In the genomic region with DNA sequence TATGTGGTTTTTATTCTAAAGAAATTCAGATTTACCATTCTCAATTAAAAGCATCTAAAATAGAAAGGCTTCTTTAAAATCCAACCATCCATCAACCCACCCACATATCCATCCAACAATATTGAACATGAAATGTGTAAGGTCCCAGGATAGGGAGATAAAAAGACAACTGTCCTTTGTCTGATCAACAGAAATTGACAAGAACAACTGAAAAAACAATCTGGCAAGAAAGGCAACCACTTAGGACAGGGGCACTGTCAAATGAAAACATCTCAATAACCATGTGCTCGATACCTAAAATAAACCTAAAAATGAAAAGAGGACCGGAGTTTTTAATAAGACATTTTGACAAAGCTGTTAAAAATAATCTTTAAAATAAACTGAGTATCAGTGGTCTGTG, we compare ENCODE assay signal across 32 cellular contexts.
"Had no signal": no experiment of that assay in that cellular context is flagged by ENCODE, and none has a peak within 500 bp of the region (broad histone marks: within the 10 kb centered on the region; RNA-seq: fewer than 3 reads in every experiment).

No MANE protein-coding gene starts in this region.

- H3K36me3 ChIP-seq: adrenal gland, ascending aorta, brain microvascular endothelial cell, breast epithelium, cardiac muscle cell had no signal

- H3K4me3 ChIP-seq: adrenal gland, ascending aorta, body of pancreas, breast epithelium, cardiac muscle cell had no signal

- H3K4me1 ChIP-seq: adrenal gland, ascending aorta, body of pancreas, breast epithelium had no signal

- DNase-seq: activated effector memory CD4-positive, alpha-beta T cell treated with anti-CD3 and anti-CD28 coated beads, Interleukin-2, amount 50 U/mL, for 16 hours; activated effector memory CD4-positive, alpha-beta T cell treated with Interleukin-2 at 50 U/mL for 16 hours; activated gamma-delta T cell; activated gamma-delta T cell treated with Interleukin-2 at 50 U/mL for 16 hours; activated naive CD4-positive, alpha-beta T cell; activated naive CD4-positive, alpha-beta T cell treated with anti-CD3 and anti-CD28 coated beads for 36 hours; activated naive CD4-positive, alpha-beta T cell treated with anti-CD3 and anti-CD28 coated beads, Interleukin-2, amount 10 ng/mL, durations not matched to agents 7 days and 5 days; activated naive CD4-positive, alpha-beta T cell treated with anti-CD3 and anti-CD28 coated beads, Interleukin-2, amount 50 U/mL, for 16 hours; activated naive CD4-positive, alpha-beta T cell treated with Interleukin-2 at 50 U/mL for 16 hours; activated naive CD8-positive, alpha-beta T cell treated with anti-CD3 and anti-CD28 coated beads for 36 hours; activated naive CD8-positive, alpha-beta T cell treated with anti-CD3 and anti-CD28 coated beads, Interleukin-2, amount 10 ng/mL, durations not matched to agents 7 days and 5 days; activated naive CD8-positive, alpha-beta T cell treated with anti-CD3 and anti-CD28 coated beads, Interleukin-2, amount 50 U/mL, for 24 hours; activated T-cell treated with anti-CD3 and anti-CD28 coated beads, Interleukin-2, amount 50 U/mL, for 1 hour; activated T-cell treated with anti-CD3 and anti-CD28 coated beads, Interleukin-2, amount 50 U/mL, for 24 hours; activated T-cell treated with anti-CD3 and anti-CD28 coated beads, Interleukin-2, amount 50 U/mL, for 4 hours; activated T-cell treated with anti-CD3 and anti-CD28 coated beads, Interleukin-2, amount 50 U/mL, for 48 hours; activated T-cell treated with anti-CD3 and anti-CD28 coated beads, Interleukin-2, amount 50 U/mL, for 72 hours; adrenal gland; amniotic stem cell; amygdala; anterior cingulate cortex; aorta; body of pancreas; brain microvascular endothelial cell; caudate nucleus; central memory CD4-positive, alpha-beta T cell; cerebellar nuclear complex had no signal

- H3K27ac ChIP-seq: adrenal gland, ascending aorta, body of pancreas, brain microvascular endothelial cell, breast epithelium had no signal

- H3K27me3 ChIP-seq: adrenal gland, ascending aorta, body of pancreas, brain microvascular endothelial cell, breast epithelium, cardiac muscle cell had no signal

- ATAC-seq: activated naive CD4-positive, alpha-beta T cell treated with anti-CD3 and anti-CD28 coated beads, Interleukin-2, amount 50 U/mL, for 72 hours; activated naive CD8-positive, alpha-beta T cell treated with anti-CD3 and anti-CD28 coated beads, Interleukin-2, amount 50 U/mL, for 24 hours; activated T-cell treated with anti-CD3 and anti-CD28 coated beads, Interleukin-2, amount 50 U/mL, for 4 hours; activated T-cell treated with anti-CD3 and anti-CD28 coated beads, Interleukin-2, amount 50 U/mL, for 72 hours; activated T-helper 17 cell treated with anti-CD3 and anti-CD28 coated beads, Interleukin-2, amount 50 U/mL, for 72 hours; body of pancreas had no signal

- H3K9me3 ChIP-seq: adrenal gland, ascending aorta, body of pancreas, breast epithelium had no signal
